In the genomic region with DNA sequence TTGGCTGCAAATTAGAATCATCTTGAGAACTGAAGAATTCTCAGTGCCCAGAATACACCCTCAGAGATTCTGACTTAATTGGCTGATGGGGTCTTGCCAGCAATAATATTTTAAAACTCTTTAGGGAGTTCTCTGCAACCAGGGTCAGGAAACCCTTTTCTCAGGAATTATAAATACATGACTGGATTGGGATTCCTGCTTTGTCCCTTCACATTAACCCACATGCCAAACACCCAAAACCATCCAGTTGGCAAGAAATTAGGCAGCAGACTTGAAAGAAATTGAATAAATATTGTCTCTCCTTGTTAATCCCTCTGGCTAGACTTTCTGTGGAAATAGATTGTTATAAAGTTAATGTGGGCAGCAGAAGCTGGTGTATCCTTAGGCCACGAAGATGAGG, we compare ENCODE assay signal across 1 cellular context.
TF ChIP-seq lines count a peak whose summit lies in the region.

No MANE protein-coding gene starts in this region.

TF ChIP-seq in IMR-90, 13 proteins besides CTCF, POLR2A, EP300 and RAD21:
- TF ChIP-seq, protein P1, sequence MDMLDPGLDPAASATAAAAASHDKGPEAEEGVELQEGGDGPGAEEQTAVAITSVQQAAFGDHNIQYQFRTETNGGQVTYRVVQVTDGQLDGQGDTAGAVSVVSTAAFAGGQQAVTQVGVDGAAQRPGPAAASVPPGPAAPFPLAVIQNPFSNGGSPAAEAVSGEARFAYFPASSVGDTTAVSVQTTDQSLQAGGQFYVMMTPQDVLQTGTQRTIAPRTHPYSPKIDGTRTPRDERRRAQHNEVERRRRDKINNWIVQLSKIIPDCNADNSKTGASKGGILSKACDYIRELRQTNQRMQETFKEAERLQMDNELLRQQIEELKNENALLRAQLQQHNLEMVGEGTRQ (IDR thresholded peaks at IDR 0.05; ENCODE audit: low read depth, low read length) = no peak
- TF ChIP-seq RFX5 (IDR thresholded peaks at IDR 0.05; ENCODE audit: low read depth, low read length) (no peak), NFE2L2 (IDR thresholded peaks at IDR 0.05; ENCODE audit: low read depth, low read length) (no peak), BHLHE40 (IDR thresholded peaks at IDR 0.05; ENCODE audit: low read depth, low read length) (no peak), SMC3 (IDR thresholded peaks at IDR 0.05; ENCODE audit: low read depth, low read length) (no peak), CEBPB (IDR thresholded peaks at IDR 0.05; ENCODE audit: low read depth, low read length) (no peak), MAFK (IDR thresholded peaks at IDR 0.05; ENCODE audit: low read depth, low read length) (no peak), CHD1 (IDR thresholded peaks at IDR 0.05; ENCODE audit: low read depth, low read length) (no peak), FOS (IDR thresholded peaks at IDR 0.05; ENCODE audit: low read depth, low read length) (no peak), MAZ (IDR thresholded peaks at IDR 0.05; ENCODE audit: borderline replicate concordance, low read depth, low read length) (no peak), RCOR1 (IDR thresholded peaks at IDR 0.05; ENCODE audit: insufficient replicate concordance, low read length) (no peak), MXI1 (IDR thresholded peaks at IDR 0.05; ENCODE audit: borderline replicate concordance, low read depth, low read length) (no peak)
- TF ChIP-seq, protein P2, sequence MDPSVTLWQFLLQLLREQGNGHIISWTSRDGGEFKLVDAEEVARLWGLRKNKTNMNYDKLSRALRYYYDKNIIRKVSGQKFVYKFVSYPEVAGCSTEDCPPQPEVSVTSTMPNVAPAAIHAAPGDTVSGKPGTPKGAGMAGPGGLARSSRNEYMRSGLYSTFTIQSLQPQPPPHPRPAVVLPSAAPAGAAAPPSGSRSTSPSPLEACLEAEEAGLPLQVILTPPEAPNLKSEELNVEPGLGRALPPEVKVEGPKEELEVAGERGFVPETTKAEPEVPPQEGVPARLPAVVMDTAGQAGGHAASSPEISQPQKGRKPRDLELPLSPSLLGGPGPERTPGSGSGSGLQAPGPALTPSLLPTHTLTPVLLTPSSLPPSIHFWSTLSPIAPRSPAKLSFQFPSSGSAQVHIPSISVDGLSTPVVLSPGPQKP (IDR thresholded peaks at IDR 0.05; ENCODE audit: borderline replicate concordance, low read depth, low read length) = no peak
